12 cellular contexts compared by ENCODE assay signal in genomic region chr22:36288571-36289405, GRCh38. TPM values are rescaled to one million over a fixed set of nuclear protein-coding genes. Genes with fewer than 3 reads are reported as not detected.
DNase-seq lines count a peak whose midpoint lies in the region; ATAC-seq, FAIRE-seq and TF ChIP-seq lines count a peak whose summit lies in the region.
"Had no signal": no experiment of that assay in that cellular context is flagged by ENCODE, and none has a peak within 500 bp of the region (broad histone marks: within the 10 kb centered on the region; RNA-seq: fewer than 3 reads in every experiment).

No MANE protein-coding gene starts in this region.

- H3K4me1 Mint-ChIP-seq in natural killer cell, result peaks cover 44 to 46% of the 10 kb centered on the region in 2 donors
- peaks cover 35 to 36% of the 10 kb centered on the region in 2 donors for H3K4me1 Mint-ChIP-seq in natural killer cell treated with Interleukin-12 subunit alpha and Interleukin-12 subunit beta and Interleukin-15 and Interleukin-18, amount 100 ng/mL, for 72 hours (ENCODE audit: low read depth in 2 of 2)
- H3K4me1 Mint-ChIP-seq in T-helper 17 cell, result peaks cover 41% of the 10 kb centered on the region

- H3K9me3 ChIP-seq in T-helper 17 cell (ENCODE audit: control insufficient read depth, low read length, poor library complexity, severe bottlenecking) (no peaks in the 10 kb centered on the region), HepG2 (ENCODE audit: low read length) (no peaks in the 10 kb centered on the region)

- H3K27ac Mint-ChIP-seq in natural killer cell, result peak overlapping the region; percentile 86 to 90
- H3K27ac Mint-ChIP-seq in natural killer cell treated with Interleukin-12 subunit alpha and Interleukin-12 subunit beta and Interleukin-15 and Interleukin-18, amount 100 ng/mL, for 72 hours, result peak overlapping the region in 1 of 2 donors; percentile 70
- peak overlapping the region; percentile 99 for H3K27ac Mint-ChIP-seq in T-helper 17 cell

- no peaks in the 10 kb centered on the region for H3K4me1 ChIP-seq in HepG2 (ENCODE audit: insufficient read depth, low read length)

- TF ChIP-seq POLR2A in HepG2 (IDR thresholded peaks at IDR 0.05; ENCODE audit: insufficient read depth in 1 of 2, low read depth in 2 of 2, low read length in 2 of 2), result no peak

- 96% methylated on average over 33 of the region's 33 CpGs for WGBS in HepG2 (ENCODE audit: low lambda C conversion rate)

- in situ Hi-C loops in HepG2 (cut with HindIII; ENCODE audit: extremely low pct_ligation_motif_present, low pct_unique_long_range_greater_than_20kb), result loop anchor here (5.0 to 10.0 kb wide), 2 partner anchors 54 to 91 kb away; partner anchors contain the start of gene APOL2

- H3K4me2 ChIP-seq in HepG2 (ENCODE audit: low read depth, low read length), result no peak overlapping the region

- peak overlapping the region; percentile 89 for H3K4me3 Mint-ChIP-seq in natural killer cell
- H3K4me3 Mint-ChIP-seq in natural killer cell treated with Interleukin-12 subunit alpha and Interleukin-12 subunit beta and Interleukin-15 and Interleukin-18, amount 100 ng/mL, for 72 hours, result no peak overlapping the region
- peak overlapping the region; percentile 89 for H3K4me3 Mint-ChIP-seq in T-helper 17 cell

- FAIRE-seq in HepG2 (lab: Jason Lieb, UNC), result no peak

- H3K27ac ChIP-seq in HepG2 (ENCODE audit: extremely low read length, insufficient read depth, low read length), result no peak overlapping the region

- H3K27me3 Mint-ChIP-seq in natural killer cell (ENCODE audit: low read depth in 2 of 2), result no peaks in the 10 kb centered on the region
- no peaks in the 10 kb centered on the region for H3K27me3 Mint-ChIP-seq in natural killer cell treated with Interleukin-12 subunit alpha and Interleukin-12 subunit beta and Interleukin-15 and Interleukin-18, amount 100 ng/mL, for 72 hours
- no peaks in the 10 kb centered on the region for H3K27me3 Mint-ChIP-seq in T-helper 17 cell

- H3K27me3 ChIP-seq in HepG2 (ENCODE audit: control insufficient read depth in 1 of 2, insufficient read depth in 2 of 2, low read length in 2 of 2), result no peaks in the 10 kb centered on the region

- H2AFZ ChIP-seq in HepG2 (ENCODE audit: low read length), result no peak overlapping the region

- POLR2A ChIA-PET in HepG2 (lab: Yijun Ruan, JAX), result interaction anchor here (1.1 to 1.4 kb wide), 2 partner anchors 13 to 131 kb away, joined by 3 to 4 read pairs; no protein-coding TSS in a partner anchor

- ATAC-seq in natural killer cell (no peak), T-helper 17 cell (no peak), HepG2 (no peak; the same call in 2 of the 3 replicates), esophagus mucosa (no peak)
- ATAC-seq in natural killer cell treated with Interleukin-12 subunit alpha and Interleukin-12 subunit beta and Interleukin-15 and Interleukin-18, amount 100 ng/mL, for 72 hours, result no peak

- H3K9ac ChIP-seq in HepG2 (ENCODE audit: insufficient read depth, low read depth, low read length), result no peak overlapping the region

- TF ChIP-seq CTCF in natural killer cell (IDR thresholded peaks at IDR 0.05) (no peak), HepG2 (CRISPR knock-in tag; IDR thresholded peaks at IDR 0.05) (no peak)

- peaks cover 14% of the 10 kb centered on the region for H3K36me3 Mint-ChIP-seq in natural killer cell
- H3K36me3 Mint-ChIP-seq in natural killer cell treated with Interleukin-12 subunit alpha and Interleukin-12 subunit beta and Interleukin-15 and Interleukin-18, amount 100 ng/mL, for 72 hours, result peaks cover 21% of the 10 kb centered on the region
- peaks cover 11% of the 10 kb centered on the region for H3K36me3 Mint-ChIP-seq in T-helper 17 cell (ENCODE audit: low read depth)

- CTCF ChIA-PET in HepG2 (lab: Yijun Ruan, JAX; ENCODE audit: low intra/inter-chr PET ratio, low total read pairs), result no interaction called here

- peaks cover 54 to 79% of the 10 kb centered on the region in 2 experiments for H3K36me3 ChIP-seq in HepG2 (replicated peaks in 1 of 2; ENCODE audit: control insufficient read depth in 1 of 2, insufficient read depth in 2 of 2, low read length in 2 of 2)

- TSS peak; percentile 79 for BruUV-seq in HepG2 (replicated peaks; lab: Mats Ljungman, UMichigan)

- intact Hi-C loops in natural killer cell (cut with micrococcal nuclease) (no loop called here), HepG2 (cut with micrococcal nuclease; ENCODE audit: unreplicated experiment) (no loop called here)

- no peak for TF ChIP-seq EP300 in HepG2 (IDR thresholded peaks at IDR 0.05; ENCODE audit: low read depth in 2 of 2, low read length in 2 of 2)
- no peak for TF ChIP-seq EP300 in HepG2 (CRISPR knock-in tag; IDR thresholded peaks at IDR 0.05; ENCODE audit: borderline replicate concordance)

- no peak for TF ChIP-seq RAD21 in HepG2 (CRISPR knock-in tag; IDR thresholded peaks at IDR 0.05)

- no peaks in the 10 kb centered on the region for H3K79me2 ChIP-seq in HepG2 (ENCODE audit: insufficient read depth, low read length)

- no peaks in the 10 kb centered on the region for H3K9me3 Mint-ChIP-seq in natural killer cell
- no peaks in the 10 kb centered on the region for H3K9me3 Mint-ChIP-seq in natural killer cell treated with Interleukin-12 subunit alpha and Interleukin-12 subunit beta and Interleukin-15 and Interleukin-18, amount 100 ng/mL, for 72 hours

- H3K4me3 ChIP-seq in HepG2 (replicated peaks in 1 of 3; ENCODE audit: insufficient read depth in 1 of 3, low read depth in 2 of 3, low read length in 3 of 3), result no peak overlapping the region

- H4K20me1 ChIP-seq in HepG2 (ENCODE audit: insufficient read depth, low read length), result no peaks in the 10 kb centered on the region

- DNase-seq in natural killer cell, result no peak
- no peak for DNase-seq in natural killer cell treated with Interleukin-12 subunit alpha and Interleukin-12 subunit beta and Interleukin-15 and Interleukin-18, amount 100 ng/mL, for 72 hours (ENCODE audit: low spot score)
- no peak for DNase-seq in T-helper 17 cell
- no peak for DNase-seq in HepG2 (ENCODE audit: low spot score)
- DNase-seq in DMS53 treated with DMSO at 0.1 percent for 48 hours (lab: John Stamatoyannopoulos, UW; ENCODE audit: unreplicated experiment), result no peak
- no peak for DNase-seq in NCI-H146 (lab: John Stamatoyannopoulos, UW)
- no peak for DNase-seq in central memory CD4-positive, alpha-beta T cell
- DNase-seq: activated CD4-positive, alpha-beta T cell treated with anti-CD3 and anti-CD28 coated beads, Interleukin-2, amount 50 U/mL, for 48 hours; amniotic stem cell; cortex of kidney; stimulated activated CD4-positive, alpha-beta T cell treated with anti-CD3 and anti-CD28 coated beads, Interleukin-4, amount 100 ng/mL, for 24 hours had no signal

RNA-seq across cellular contexts. Expression of gene APOL1, which starts 35.9 kb away (rescaled TPM):
- 10 to 100 TPM; 39.5 to 51.2 (median 49.6) TPM for total RNA-seq in natural killer cell
- total RNA-seq in natural killer cell treated with Interleukin-12 subunit alpha and Interleukin-12 subunit beta and Interleukin-15 and Interleukin-18, amount 100 ng/mL, for 72 hours, result 100 to 1,000 TPM in 1 of 2 donors, 10 to 100 TPM in 1; 42.2 to 129 TPM
- 10 to 100 TPM; 12.5 to 15.0 TPM for total RNA-seq in T-helper 17 cell
- total RNA-seq in HepG2 (2016; rRNA removed; fragmentation: Illumina TruSeq; extraction: Trizol), result 11.2 and 20.3 TPM in 2 replicates
- total RNA-seq in HepG2 (2016; cell fraction: cytosol; rRNA removed; fragmentation: Illumina TruSeq; extraction: Trizol; ENCODE audit: low read depth), result 2.3 and 2.8 TPM in 2 replicates
- 10.1 and 20.9 TPM in 2 replicates for total RNA-seq in HepG2 (2016; cell fraction: insoluble cytoplasmic fraction; rRNA removed; fragmentation: Illumina TruSeq; extraction: Trizol)
- total RNA-seq in HepG2 (2016; cell fraction: membrane; rRNA removed; fragmentation: Illumina TruSeq; extraction: Trizol), result 3.2 and 3.4 TPM in 2 replicates
- 19.4 and 20.3 TPM in 2 replicates for total RNA-seq in HepG2 (2016; cell fraction: nucleus; rRNA removed; fragmentation: Illumina TruSeq; extraction: Trizol)
- polyA plus RNA-seq in HepG2 (2011; rRNA removed), result 75.0 and 124 TPM in 2 replicates
- polyA plus RNA-seq in HepG2 (2011; cell fraction: cytosol; rRNA removed), result 57.2 and 84.6 TPM in 2 replicates
- 110 and 144 TPM in 2 replicates for polyA plus RNA-seq in HepG2 (2011; cell fraction: nucleus; rRNA removed)
- 126 and 159 TPM in 2 replicates for polyA plus RNA-seq in HepG2 (2012)
- 2.5 and 2.9 TPM in 2 replicates for polyA plus RNA-seq in HepG2 (2016; cell fraction: cytosol; fragmentation: Illumina TruSeq; extraction: Trizol; ENCODE audit: low read depth)
- 12.0 and 13.0 TPM in 2 replicates for polyA plus RNA-seq in HepG2 (2016; cell fraction: insoluble cytoplasmic fraction; fragmentation: Illumina TruSeq; extraction: Trizol; ENCODE audit: low read depth)
- 3.3 and 3.8 TPM in 2 replicates for polyA plus RNA-seq in HepG2 (2016; cell fraction: membrane; fragmentation: Illumina TruSeq; extraction: Trizol; ENCODE audit: low read depth)
- 37.3 and 42.3 TPM in 2 replicates for polyA plus RNA-seq in HepG2 (2016; cell fraction: nucleus; fragmentation: Illumina TruSeq; extraction: Trizol; ENCODE audit: insufficient read depth, low read depth)
- 2.0 and 61.9 TPM in 2 replicates for polyA minus RNA-seq in HepG2 (2011; rRNA and poly(A)+ RNA removed; ENCODE audit: low replicate concordance)
- 61.5 and 88.3 TPM in 2 replicates for polyA minus RNA-seq in HepG2 (2011; cell fraction: cytosol; rRNA and poly(A)+ RNA removed)
- 34.2 and 54.7 TPM in 2 replicates for polyA minus RNA-seq in HepG2 (2011; cell fraction: nucleus; rRNA and poly(A)+ RNA removed)
- total RNA-seq in esophagus mucosa, result 19.0 TPM

RNA-seq across cellular contexts. Expression of gene APOL2, which starts 49.5 kb away (rescaled TPM):
- total RNA-seq in natural killer cell (100 to 1,000 TPM in 1 of 3 donors, 10 to 100 TPM in 2; 51.7 to 112 (median 67.2) TPM), T-helper 17 cell (10 to 100 TPM; 36.9 to 42.9 TPM), HepG2 (2016; rRNA removed; fragmentation: Illumina TruSeq; extraction: Trizol) (28.7 and 34.3 TPM in 2 replicates), esophagus mucosa (10.8 TPM)
- total RNA-seq in natural killer cell treated with Interleukin-12 subunit alpha and Interleukin-12 subunit beta and Interleukin-15 and Interleukin-18, amount 100 ng/mL, for 72 hours, result 100 to 1,000 TPM in 1 of 2 donors, 10 to 100 TPM in 1; 92.1 to 231 TPM
- 2.5 and 3.6 TPM in 2 replicates for total RNA-seq in HepG2 (2016; cell fraction: cytosol; rRNA removed; fragmentation: Illumina TruSeq; extraction: Trizol; ENCODE audit: low read depth)
- total RNA-seq in HepG2 (2016; cell fraction: insoluble cytoplasmic fraction; rRNA removed; fragmentation: Illumina TruSeq; extraction: Trizol), result 27.0 and 29.3 TPM in 2 replicates
- 8.2 and 9.0 TPM in 2 replicates for total RNA-seq in HepG2 (2016; cell fraction: membrane; rRNA removed; fragmentation: Illumina TruSeq; extraction: Trizol)
- total RNA-seq in HepG2 (2016; cell fraction: nucleus; rRNA removed; fragmentation: Illumina TruSeq; extraction: Trizol), result 16.8 and 21.4 TPM in 2 replicates
- polyA plus RNA-seq in HepG2 (2011; rRNA removed), result 51.2 and 94.4 TPM in 2 replicates
- polyA plus RNA-seq in HepG2 (2011; cell fraction: cytosol; rRNA removed), result 53.4 and 72.6 TPM in 2 replicates
- polyA plus RNA-seq in HepG2 (2011; cell fraction: nucleus; rRNA removed), result 195 and 245 TPM in 2 replicates
- polyA plus RNA-seq in HepG2 (2012), result 58.3 and 88.7 TPM in 2 replicates
- 1.8 TPM in 2 replicates for polyA plus RNA-seq in HepG2 (2016; cell fraction: cytosol; fragmentation: Illumina TruSeq; extraction: Trizol; ENCODE audit: low read depth)
- 20.2 and 26.3 TPM in 2 replicates for polyA plus RNA-seq in HepG2 (2016; cell fraction: insoluble cytoplasmic fraction; fragmentation: Illumina TruSeq; extraction: Trizol; ENCODE audit: low read depth)
- polyA plus RNA-seq in HepG2 (2016; cell fraction: membrane; fragmentation: Illumina TruSeq; extraction: Trizol; ENCODE audit: low read depth), result 4.4 and 5.1 TPM in 2 replicates
- polyA plus RNA-seq in HepG2 (2016; cell fraction: nucleus; fragmentation: Illumina TruSeq; extraction: Trizol; ENCODE audit: insufficient read depth, low read depth), result 31.6 and 34.2 TPM in 2 replicates
- polyA minus RNA-seq in HepG2 (2011; rRNA and poly(A)+ RNA removed; ENCODE audit: low replicate concordance), result 34.5 and 120 TPM in 2 replicates
- 39.4 and 67.2 TPM in 2 replicates for polyA minus RNA-seq in HepG2 (2011; cell fraction: cytosol; rRNA and poly(A)+ RNA removed)
- 44.7 and 77.3 TPM in 2 replicates for polyA minus RNA-seq in HepG2 (2011; cell fraction: nucleus; rRNA and poly(A)+ RNA removed)
